In genomic region chr18:28814365-28814764, GRCh38 we compare ENCODE assay signal across 33 cellular contexts.
"Had no signal": no experiment of that assay in that cellular context is flagged by ENCODE, and none has a peak within 500 bp of the region (broad histone marks: within the 10 kb centered on the region; RNA-seq: fewer than 3 reads in every experiment).

No MANE protein-coding gene starts in this region.

- H3K9me3 Mint-ChIP-seq: activated CD4-positive, alpha-beta T cell treated with anti-CD3 and anti-CD28 coated beads, Interleukin-2, amount 10 ng/mL, durations not matched to agents 7 days and 5 days; activated naive CD4-positive, alpha-beta T cell treated with anti-CD3 and anti-CD28 coated beads, Interleukin-2, amount 10 ng/mL, durations not matched to agents 7 days and 5 days had no signal

- H3K27me3 Mint-ChIP-seq: activated CD4-positive, alpha-beta memory T cell treated with anti-CD3 and anti-CD28 coated beads, Interleukin-2, amount 10 ng/mL, durations not matched to agents 7 days and 5 days; activated CD4-positive, alpha-beta T cell treated with anti-CD3 and anti-CD28 coated beads for 36 hours; activated CD4-positive, alpha-beta T cell treated with anti-CD3 and anti-CD28 coated beads, Interleukin-2, amount 10 ng/mL, durations not matched to agents 7 days and 5 days; activated CD8-positive, alpha-beta memory T cell treated with anti-CD3 and anti-CD28 coated beads, Interleukin-2, amount 10 ng/mL, durations not matched to agents 7 days and 5 days; activated naive CD4-positive, alpha-beta T cell treated with anti-CD3 and anti-CD28 coated beads, Interleukin-2, amount 10 ng/mL, durations not matched to agents 7 days and 5 days; activated naive CD4-positive, alpha-beta T cell treated with anti-CD3 and anti-CD28 coated beads, Interleukin-2, amount 50 U/mL, for 24 hours; activated naive CD8-positive, alpha-beta T cell; activated naive CD8-positive, alpha-beta T cell treated with anti-CD3 and anti-CD28 coated beads, Interleukin-2, amount 10 ng/mL, durations not matched to agents 7 days and 5 days; activated naive CD8-positive, alpha-beta T cell treated with anti-CD3 and anti-CD28 coated beads, Interleukin-2, amount 50 U/mL, for 24 hours; activated T-cell treated with anti-CD3 and anti-CD28 coated beads, Interleukin-2, amount 50 U/mL, for 24 hours; brain; T-cell; T-helper 17 cell had no signal

- H3K4me3 Mint-ChIP-seq: activated CD4-positive, alpha-beta memory T cell treated with anti-CD3 and anti-CD28 coated beads, Interleukin-2, amount 10 ng/mL, durations not matched to agents 7 days and 5 days; activated CD4-positive, alpha-beta T cell treated with anti-CD3 and anti-CD28 coated beads for 36 hours; activated CD4-positive, alpha-beta T cell treated with anti-CD3 and anti-CD28 coated beads, Interleukin-2, amount 10 ng/mL, durations not matched to agents 7 days and 5 days; activated CD8-positive, alpha-beta memory T cell treated with anti-CD3 and anti-CD28 coated beads, Interleukin-2, amount 10 ng/mL, durations not matched to agents 7 days and 5 days; activated CD8-positive, alpha-beta T cell treated with anti-CD3 and anti-CD28 coated beads, Interleukin-2, amount 10 ng/mL, durations not matched to agents 7 days and 5 days; activated naive CD4-positive, alpha-beta T cell treated with anti-CD3 and anti-CD28 coated beads, Interleukin-2, amount 10 ng/mL, durations not matched to agents 7 days and 5 days; activated naive CD4-positive, alpha-beta T cell treated with anti-CD3 and anti-CD28 coated beads, Interleukin-2, amount 50 U/mL, for 24 hours; activated naive CD8-positive, alpha-beta T cell; activated naive CD8-positive, alpha-beta T cell treated with anti-CD3 and anti-CD28 coated beads, Interleukin-2, amount 10 ng/mL, durations not matched to agents 7 days and 5 days; activated naive CD8-positive, alpha-beta T cell treated with anti-CD3 and anti-CD28 coated beads, Interleukin-2, amount 50 U/mL, for 24 hours; activated T-cell treated with anti-CD3 and anti-CD28 coated beads, Interleukin-2, amount 50 U/mL, for 24 hours; brain; T-cell; T-helper 17 cell; WTC11 had no signal

- FAIRE-seq: TTC549 had no signal

- H3K4me3 ChIP-seq: ascending aorta had no signal

- H3K27ac ChIP-seq: ascending aorta, WERI-Rb-1 had no signal

- ATAC-seq: activated CD4-positive, alpha-beta T cell treated with anti-CD3 and anti-CD28 coated beads for 36 hours; activated CD4-positive, CD25-positive, alpha-beta regulatory T cell treated with anti-CD3 and anti-CD28 coated beads, Interleukin-2, amount 50 U/mL, for 24 hours; activated CD8-positive, alpha-beta memory T cell treated with anti-CD3 and anti-CD28 coated beads, Interleukin-2, amount 10 ng/mL, durations not matched to agents 7 days and 5 days; activated CD8-positive, alpha-beta T cell treated with anti-CD3 and anti-CD28 coated beads, Interleukin-2, amount 10 ng/mL, durations not matched to agents 7 days and 5 days; activated naive CD8-positive, alpha-beta T cell treated with anti-CD3 and anti-CD28 coated beads, Interleukin-2, amount 50 U/mL, for 24 hours; T-cell; T-helper 17 cell; WTC11 had no signal

- H3K9me3 ChIP-seq: ascending aorta had no signal

- H3K27ac Mint-ChIP-seq: activated CD4-positive, alpha-beta memory T cell treated with anti-CD3 and anti-CD28 coated beads, Interleukin-2, amount 10 ng/mL, durations not matched to agents 7 days and 5 days; activated CD4-positive, alpha-beta T cell treated with anti-CD3 and anti-CD28 coated beads for 36 hours; activated CD4-positive, alpha-beta T cell treated with anti-CD3 and anti-CD28 coated beads, Interleukin-2, amount 10 ng/mL, durations not matched to agents 7 days and 5 days; activated CD8-positive, alpha-beta memory T cell treated with anti-CD3 and anti-CD28 coated beads, Interleukin-2, amount 10 ng/mL, durations not matched to agents 7 days and 5 days; activated CD8-positive, alpha-beta T cell treated with anti-CD3 and anti-CD28 coated beads, Interleukin-2, amount 10 ng/mL, durations not matched to agents 7 days and 5 days; activated naive CD4-positive, alpha-beta T cell treated with anti-CD3 and anti-CD28 coated beads, Interleukin-2, amount 10 ng/mL, durations not matched to agents 7 days and 5 days; activated naive CD4-positive, alpha-beta T cell treated with anti-CD3 and anti-CD28 coated beads, Interleukin-2, amount 50 U/mL, for 24 hours; activated naive CD8-positive, alpha-beta T cell; activated naive CD8-positive, alpha-beta T cell treated with anti-CD3 and anti-CD28 coated beads, Interleukin-2, amount 10 ng/mL, durations not matched to agents 7 days and 5 days; activated naive CD8-positive, alpha-beta T cell treated with anti-CD3 and anti-CD28 coated beads, Interleukin-2, amount 50 U/mL, for 24 hours; activated T-cell treated with anti-CD3 and anti-CD28 coated beads, Interleukin-2, amount 50 U/mL, for 24 hours; activated T-helper 2 cell treated with anti-CD3 and anti-CD28 coated beads, Interferon-gamma antibody, Interleukin-2, Interleukin-4, amounts not matched to agents 10 μg/mL and 5 μg/mL and 100 μg/mL, durations not matched to agents 14 hours and 24 hours and 36 hours; brain; T-cell; T-helper 17 cell; WTC11 had no signal

- H3K36me3 Mint-ChIP-seq: activated CD8-positive, alpha-beta memory T cell treated with anti-CD3 and anti-CD28 coated beads, Interleukin-2, amount 10 ng/mL, durations not matched to agents 7 days and 5 days; activated naive CD4-positive, alpha-beta T cell treated with anti-CD3 and anti-CD28 coated beads, Interleukin-2, amount 10 ng/mL, durations not matched to agents 7 days and 5 days; activated naive CD4-positive, alpha-beta T cell treated with anti-CD3 and anti-CD28 coated beads, Interleukin-2, amount 50 U/mL, for 24 hours; activated naive CD8-positive, alpha-beta T cell; activated naive CD8-positive, alpha-beta T cell treated with anti-CD3 and anti-CD28 coated beads, Interleukin-2, amount 10 ng/mL, durations not matched to agents 7 days and 5 days; brain; T-cell; WTC11 had no signal

- H3K36me3 ChIP-seq: ascending aorta, WERI-Rb-1 had no signal

- H3K27me3 ChIP-seq: ascending aorta had no signal

- DNase-seq: activated CD4-positive, alpha-beta memory T cell treated with anti-CD3 and anti-CD28 coated beads, Interleukin-2, amount 10 ng/mL, durations not matched to agents 7 days and 5 days; activated CD4-positive, alpha-beta T cell treated with anti-CD3 and anti-CD28 coated beads for 1 hour; activated CD4-positive, alpha-beta T cell treated with anti-CD3 and anti-CD28 coated beads for 36 hours; activated CD4-positive, alpha-beta T cell treated with anti-CD3 and anti-CD28 coated beads for 48 hours; activated CD4-positive, alpha-beta T cell treated with anti-CD3 and anti-CD28 coated beads, Interleukin-2, amount 10 ng/mL, durations not matched to agents 7 days and 5 days; activated CD4-positive, alpha-beta T cell treated with anti-CD3 and anti-CD28 coated beads, Interleukin-2, amount 50 U/mL, for 48 hours; activated CD4-positive, CD25-positive, alpha-beta regulatory T cell; activated CD8-positive, alpha-beta memory T cell treated with anti-CD3 and anti-CD28 coated beads for 24 hours; activated CD8-positive, alpha-beta memory T cell treated with anti-CD3 and anti-CD28 coated beads, Interleukin-2, amount 10 ng/mL, durations not matched to agents 7 days and 5 days; activated CD8-positive, alpha-beta memory T cell treated with anti-CD3 and anti-CD28 coated beads, Interleukin-2, amount 50 U/mL, for 48 hours; activated CD8-positive, alpha-beta T cell treated with anti-CD3 and anti-CD28 coated beads, Interleukin-2, amount 10 ng/mL, durations not matched to agents 7 days and 5 days; activated effector memory CD4-positive, alpha-beta T cell treated with Interleukin-2 at 50 U/mL for 16 hours; activated gamma-delta T cell; activated naive CD4-positive, alpha-beta T cell treated with anti-CD3 and anti-CD28 coated beads, Interleukin-2, amount 10 ng/mL, durations not matched to agents 7 days and 5 days; activated naive CD4-positive, alpha-beta T cell treated with Interleukin-2 at 50 U/mL for 16 hours; activated naive CD8-positive, alpha-beta T cell treated with anti-CD3 and anti-CD28 coated beads, Interleukin-2, amount 10 ng/mL, durations not matched to agents 7 days and 5 days; activated naive CD8-positive, alpha-beta T cell treated with anti-CD3 and anti-CD28 coated beads, Interleukin-2, amount 50 U/mL, for 24 hours; activated T-cell treated with anti-CD3 and anti-CD28 coated beads, Interleukin-2, amount 50 U/mL, for 24 hours; activated T-cell treated with anti-CD3 and anti-CD28 coated beads, Interleukin-2, amount 50 U/mL, for 48 hours; amygdala; anterior cingulate cortex; central memory CD4-positive, alpha-beta T cell; T-cell; T-helper 17 cell; WERI-Rb-1 had no signal

- H3K4me1 Mint-ChIP-seq: activated CD4-positive, alpha-beta memory T cell treated with anti-CD3 and anti-CD28 coated beads, Interleukin-2, amount 10 ng/mL, durations not matched to agents 7 days and 5 days; activated CD4-positive, alpha-beta T cell treated with anti-CD3 and anti-CD28 coated beads for 36 hours; activated CD4-positive, alpha-beta T cell treated with anti-CD3 and anti-CD28 coated beads, Interleukin-2, amount 10 ng/mL, durations not matched to agents 7 days and 5 days; activated CD8-positive, alpha-beta memory T cell treated with anti-CD3 and anti-CD28 coated beads, Interleukin-2, amount 10 ng/mL, durations not matched to agents 7 days and 5 days; activated naive CD4-positive, alpha-beta T cell treated with anti-CD3 and anti-CD28 coated beads, Interleukin-2, amount 10 ng/mL, durations not matched to agents 7 days and 5 days; activated naive CD4-positive, alpha-beta T cell treated with anti-CD3 and anti-CD28 coated beads, Interleukin-2, amount 50 U/mL, for 24 hours; activated naive CD8-positive, alpha-beta T cell treated with anti-CD3 and anti-CD28 coated beads, Interleukin-2, amount 10 ng/mL, durations not matched to agents 7 days and 5 days; activated naive CD8-positive, alpha-beta T cell treated with anti-CD3 and anti-CD28 coated beads, Interleukin-2, amount 50 U/mL, for 24 hours; brain; T-cell; T-helper 17 cell; WTC11 had no signal
